23 cellular contexts compared by ENCODE assay signal in the genomic region with DNA sequence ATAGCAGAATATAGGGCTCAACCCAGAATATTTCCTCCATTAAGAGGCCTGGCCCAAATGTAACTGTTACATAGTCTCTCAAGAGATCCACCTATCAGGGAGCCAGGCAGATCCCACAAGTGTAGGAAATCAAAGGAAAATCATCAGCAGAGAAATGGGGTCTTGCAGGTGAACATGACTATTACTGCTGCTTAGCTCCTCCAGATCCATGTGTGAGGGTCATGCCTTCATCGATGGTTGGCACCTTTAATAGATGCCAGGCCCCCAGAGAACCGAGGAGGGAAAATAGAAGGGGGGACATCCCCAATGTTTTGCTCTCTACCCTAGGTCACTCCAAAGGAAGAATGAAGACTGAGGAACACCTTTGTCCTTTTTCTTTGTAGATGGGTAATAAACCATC.
DNase-seq lines count a peak whose midpoint lies in the region; ATAC-seq, FAIRE-seq and TF ChIP-seq lines count a peak whose summit lies in the region.
"Had no signal": no experiment of that assay in that cellular context is flagged by ENCODE, and none has a peak within 500 bp of the region (broad histone marks: within the 10 kb centered on the region; RNA-seq: fewer than 3 reads in every experiment).

No MANE protein-coding gene starts in this region.

- no peak overlapping the region for H2AFZ ChIP-seq in HepG2 (ENCODE audit: low read length)

- H3K27me3 ChIP-seq in HepG2 (ENCODE audit: control insufficient read depth in 1 of 2, insufficient read depth in 2 of 2, low read length in 2 of 2) (no peaks in the 10 kb centered on the region), right lobe of liver (no peaks in the 10 kb centered on the region)
- H3K27me3 ChIP-seq in CD8-positive, alpha-beta memory T cell (ENCODE audit: insufficient read depth, low read length, poor library complexity, severe bottlenecking), result no peaks in the 10 kb centered on the region
- H3K27me3 ChIP-seq: SJSA1 had no signal

- no peaks in the 10 kb centered on the region for H3K79me2 ChIP-seq in HepG2 (ENCODE audit: insufficient read depth, low read length)

- no peak for DNase-seq in HepG2 (ENCODE audit: low spot score)
- DNase-seq in right lobe of liver, result no peak
- DNase-seq in choroid plexus epithelial cell (ENCODE audit: low read depth), result peak; percentile 28
- DNase-seq in iPS-NIHi11 (ENCODE audit: low spot score), result peak; percentile 9
- DNase-seq in CD8-positive, alpha-beta memory T cell, result no peak
- DNase-seq in stimulated activated naive CD8-positive, alpha-beta T cell treated with anti-CD3 and anti-CD28 coated beads, Interleukin-15, amount 100 ng/mL, for 72 hours, result no peak
- DNase-seq: DMS 273 treated with DMSO at 0.1 percent for 48 hours, DMS79 treated with DMSO at 0.1 percent for 48 hours, H7, HFFc6, KG1, NCI-H1092 treated with DMSO at 0.1 percent for 48 hours, NCI-H1436 treated with DMSO at 0.1 percent for 48 hours, NCI-H1930, NCI-H2171, NCI-H345 had no signal

- H3K9me3 Mint-ChIP-seq in CD8-positive, alpha-beta memory T cell, result peaks cover 22 to 41% (median 31%) of the 10 kb centered on the region in 5 donors
- peaks cover 0 to 42% of the 10 kb centered on the region in 2 donors for H3K9me3 Mint-ChIP-seq in stimulated activated naive CD8-positive, alpha-beta T cell treated with anti-CD3 and anti-CD28 coated beads, Interleukin-15, amount 100 ng/mL, for 72 hours

- H3K27ac Mint-ChIP-seq in CD8-positive, alpha-beta memory T cell, result no peak overlapping the region
- no peak overlapping the region for H3K27ac Mint-ChIP-seq in stimulated activated naive CD8-positive, alpha-beta T cell treated with anti-CD3 and anti-CD28 coated beads, Interleukin-15, amount 100 ng/mL, for 72 hours
- H3K27ac Mint-ChIP-seq: B cell; CD4-positive, CD25-positive, alpha-beta regulatory T cell; HFFc6 had no signal

- no TSS peak for BruUV-seq in HepG2 (replicated peaks; lab: Mats Ljungman, UMichigan)

- peaks cover 32% of the 10 kb centered on the region for H3K9me3 ChIP-seq in HepG2 (ENCODE audit: low read length)
- H3K9me3 ChIP-seq in right lobe of liver, result peaks cover 0 to 7% (median 0%) of the 10 kb centered on the region in 4 donors
- H3K9me3 ChIP-seq in CD8-positive, alpha-beta memory T cell (ENCODE audit: low read length), result peaks cover 3% of the 10 kb centered on the region
- H3K9me3 ChIP-seq: Caco-2, SJSA1 had no signal

- 6% methylated on average over 2 of the region's 2 CpGs for WGBS in HepG2 (ENCODE audit: low lambda C conversion rate)
- 63% methylated on average over 2 of the region's 2 CpGs for WGBS in right lobe of liver (ENCODE audit: insufficient coverage, low coverage, low lambda C conversion rate, missing lambda C conversion rate)

- ATAC-seq in HepG2, result no peak
- no peak for ATAC-seq in right lobe of liver
- ATAC-seq in stimulated activated naive CD8-positive, alpha-beta T cell treated with anti-CD3 and anti-CD28 coated beads, Interleukin-15, amount 100 ng/mL, for 72 hours, result no peak
- ATAC-seq in HG02840 (IDR thresholded peaks at IDR 0.05; ENCODE audit: low FRiP score, unreplicated experiment), result no peak

- H3K36me3 Mint-ChIP-seq in CD8-positive, alpha-beta memory T cell, result no peaks in the 10 kb centered on the region
- H3K36me3 Mint-ChIP-seq: CD4-positive, CD25-positive, alpha-beta regulatory T cell had no signal

- no peaks in the 10 kb centered on the region for H3K27me3 Mint-ChIP-seq in CD8-positive, alpha-beta memory T cell
- H3K27me3 Mint-ChIP-seq in stimulated activated naive CD8-positive, alpha-beta T cell treated with anti-CD3 and anti-CD28 coated beads, Interleukin-15, amount 100 ng/mL, for 72 hours, result no peaks in the 10 kb centered on the region
- H3K27me3 Mint-ChIP-seq: B cell; CD4-positive, CD25-positive, alpha-beta regulatory T cell had no signal

- H3K27ac ChIP-seq in HepG2 (ENCODE audit: extremely low read length, insufficient read depth, low read length), result no peak overlapping the region
- no peak overlapping the region for H3K27ac ChIP-seq in right lobe of liver
- no peak overlapping the region for H3K27ac ChIP-seq in CD8-positive, alpha-beta memory T cell (ENCODE audit: low read depth, low read length)
- H3K27ac ChIP-seq: HL-60, SJSA1 had no signal

- no peak overlapping the region for H3K9ac ChIP-seq in HepG2 (ENCODE audit: insufficient read depth, low read depth, low read length)

- intact Hi-C loops in HepG2 (cut with micrococcal nuclease; ENCODE audit: unreplicated experiment), result no loop called here
- intact Hi-C loops in right lobe of liver (cut with DNase I), result no loop called here

- H3K4me3 ChIP-seq in HepG2 (replicated peaks in 1 of 3; ENCODE audit: insufficient read depth in 1 of 3, low read depth in 2 of 3, low read length in 3 of 3) (no peak overlapping the region), right lobe of liver (no peak overlapping the region), choroid plexus epithelial cell (ENCODE audit: low read depth, low read length) (no peak overlapping the region)
- no peak overlapping the region for H3K4me3 ChIP-seq in CD8-positive, alpha-beta memory T cell (ENCODE audit: low read length)
- H3K4me3 ChIP-seq: SJSA1 had no signal

- H3K4me2 ChIP-seq in HepG2 (ENCODE audit: low read depth, low read length), result no peak overlapping the region

- H3K4me1 ChIP-seq in HepG2 (ENCODE audit: insufficient read depth, low read length), result no peaks in the 10 kb centered on the region
- H3K4me1 ChIP-seq in right lobe of liver, result no peaks in the 10 kb centered on the region
- H3K4me1 ChIP-seq in CD8-positive, alpha-beta memory T cell (ENCODE audit: insufficient read depth, low read length), result no peaks in the 10 kb centered on the region
- H3K4me1 ChIP-seq: SJSA1 had no signal

- H3K4me3 Mint-ChIP-seq in CD8-positive, alpha-beta memory T cell, result no peak overlapping the region
- H3K4me3 Mint-ChIP-seq in stimulated activated naive CD8-positive, alpha-beta T cell treated with anti-CD3 and anti-CD28 coated beads, Interleukin-15, amount 100 ng/mL, for 72 hours, result no peak overlapping the region
- H3K4me3 Mint-ChIP-seq: B cell, HFFc6 had no signal

- TF ChIP-seq RAD21 in HepG2 (CRISPR knock-in tag; IDR thresholded peaks at IDR 0.05), result no peak

- FAIRE-seq in HepG2 (lab: Jason Lieb, UNC), result no peak
- FAIRE-seq: RCC 7860 had no signal

- H4K20me1 ChIP-seq in HepG2 (ENCODE audit: insufficient read depth, low read length), result no peaks in the 10 kb centered on the region

- CTCF ChIA-PET in HepG2 (lab: Yijun Ruan, JAX; ENCODE audit: low intra/inter-chr PET ratio, low total read pairs), result no interaction called here
- CTCF ChIA-PET in CD8-positive, alpha-beta memory T cell (lab: Charles Lee), result no interaction called here

- no peaks in the 10 kb centered on the region for H3K36me3 ChIP-seq in HepG2 (replicated peaks in 1 of 2; ENCODE audit: control insufficient read depth in 1 of 2, insufficient read depth in 2 of 2, low read length in 2 of 2)
- no peaks in the 10 kb centered on the region for H3K36me3 ChIP-seq in right lobe of liver
- no peaks in the 10 kb centered on the region for H3K36me3 ChIP-seq in CD8-positive, alpha-beta memory T cell (ENCODE audit: insufficient read depth, low read length)
- H3K36me3 ChIP-seq: SJSA1 had no signal

- POLR2A ChIA-PET in HepG2 (lab: Yijun Ruan, JAX), result no interaction called here
- POLR2A ChIA-PET in CD8-positive, alpha-beta memory T cell (lab: Charles Lee), result no interaction called here

- TF ChIP-seq CTCF in HepG2 (CRISPR knock-in tag; IDR thresholded peaks at IDR 0.05), result no peak
- TF ChIP-seq CTCF in right lobe of liver (IDR thresholded peaks at IDR 0.05), result no peak
- no peak for TF ChIP-seq CTCF in choroid plexus epithelial cell (conservative IDR thresholded peaks at IDR 0.05; ENCODE audit: low read depth, low read length)

- TF ChIP-seq EP300 in HepG2 (IDR thresholded peaks at IDR 0.05; ENCODE audit: low read depth in 2 of 2, low read length in 2 of 2) (no peak), HepG2 (CRISPR knock-in tag; IDR thresholded peaks at IDR 0.05; ENCODE audit: borderline replicate concordance) (no peak)

- H3K4me1 Mint-ChIP-seq in CD8-positive, alpha-beta memory T cell, result no peaks in the 10 kb centered on the region
- no peaks in the 10 kb centered on the region for H3K4me1 Mint-ChIP-seq in stimulated activated naive CD8-positive, alpha-beta T cell treated with anti-CD3 and anti-CD28 coated beads, Interleukin-15, amount 100 ng/mL, for 72 hours
- H3K4me1 Mint-ChIP-seq: B cell; CD4-positive, CD25-positive, alpha-beta regulatory T cell had no signal

- TF ChIP-seq POLR2A in HepG2 (IDR thresholded peaks at IDR 0.05; ENCODE audit: insufficient read depth in 1 of 2, low read depth in 2 of 2, low read length in 2 of 2) (no peak), right lobe of liver (IDR thresholded peaks at IDR 0.05) (no peak)

- in situ Hi-C loops in HepG2 (cut with HindIII; ENCODE audit: extremely low pct_ligation_motif_present, low pct_unique_long_range_greater_than_20kb), result no loop called here

TF ChIP-seq in HepG2, 621 proteins besides CTCF, POLR2A, EP300 and RAD21:
- TF ChIP-seq ZNF616 (CRISPR knock-in tag; IDR thresholded peaks at IDR 0.05; ENCODE audit: low read depth), result peak; percentile 100
- no peak for TF ChIP-seq KDM4B (CRISPR knock-in tag; IDR thresholded peaks at IDR 0.05)

Comparison
In these comparisons a context has a peak if more than half of its experiments do, and no peak if none do; other contexts are left out.
1. DNase-seq: peak in choroid plexus epithelial cell (single experiment) and iPS-NIHi11 (single experiment); none in HepG2 (single experiment), right lobe of liver (0 of 3), CD8-positive, alpha-beta memory T cell (0 of 5) and stimulated activated naive CD8-positive, alpha-beta T cell treated with anti-CD3 and anti-CD28 coated beads, Interleukin-15, amount 100 ng/mL, for 72 hours (0 of 2).